In genomic region chr3:31701286-31701685, GRCh38 we compare ENCODE assay signal across 20 cellular contexts.
"Had no signal": no experiment of that assay in that cellular context is flagged by ENCODE, and none has a peak within 500 bp of the region (broad histone marks: within the 10 kb centered on the region; RNA-seq: fewer than 3 reads in every experiment).

No MANE protein-coding gene starts in this region.

- ATAC-seq: effector memory CD8-positive, alpha-beta T cell; gastroesophageal sphincter; left cardiac atrium; naive thymus-derived CD8-positive, alpha-beta T cell; right cardiac atrium; upper lobe of right lung had no signal

- H3K9me3 Mint-ChIP-seq: central memory CD8-positive, alpha-beta T cell; dendritic cell treated with granulocyte-macrophage colony-stimulating factor and Interleukin-4, amounts not matched to agents 40 ng/mL and 50 ng/mL, for 4 days; effector memory CD8-positive, alpha-beta T cell; immature natural killer cell; naive thymus-derived CD8-positive, alpha-beta T cell had no signal

- H3K27ac Mint-ChIP-seq: dendritic cell treated with granulocyte-macrophage colony-stimulating factor and Interleukin-4, amounts not matched to agents 40 ng/mL and 50 ng/mL, for 4 days; effector memory CD8-positive, alpha-beta T cell; immature natural killer cell had no signal

- H3K4me1 Mint-ChIP-seq: central memory CD8-positive, alpha-beta T cell; neural crest cell had no signal

- H3K4me3 Mint-ChIP-seq: central memory CD8-positive, alpha-beta T cell; dendritic cell treated with granulocyte-macrophage colony-stimulating factor and Interleukin-4, amounts not matched to agents 40 ng/mL and 50 ng/mL, for 4 days; effector memory CD8-positive, alpha-beta T cell; immature natural killer cell; naive thymus-derived CD8-positive, alpha-beta T cell; neural crest cell had no signal

- DNase-seq: effector memory CD8-positive, alpha-beta T cell; esophagus squamous epithelium; foreskin fibroblast; glutamatergic neuron; immature natural killer cell; left cardiac atrium; left ventricle myocardium inferior; naive thymus-derived CD8-positive, alpha-beta T cell; nucleus accumbens; ovary; right cardiac atrium; stimulated activated CD4-positive, alpha-beta T cell treated with anti-CD3 and anti-CD28 coated beads, Interleukin-1b, Interleukin-23, amount 100 ng/mL, for 48 hours; stimulated activated CD4-positive, alpha-beta T cell treated with anti-CD3 and anti-CD28 coated beads, Interleukin-4, amount 100 ng/mL, for 24 hours; stimulated activated naive CD4-positive, alpha-beta T cell treated with Interleukin-2 at 50 U/mL for 16 hours; tibial artery; upper lobe of right lung had no signal

- H3K36me3 Mint-ChIP-seq: immature natural killer cell; naive thymus-derived CD8-positive, alpha-beta T cell had no signal
